ENCODE assay signal across 1 cellular context in genomic region chr11:64306876-64307622, GRCh38.
A peak's percentile ranks its signal among the peaks of the same experiment; 100 is the strongest.
TF ChIP-seq lines count a peak whose summit lies in the region.

No MANE protein-coding gene starts in this region.

TF ChIP-seq in HepG2, 621 proteins besides CTCF, POLR2A, EP300 and RAD21 (continued from another document and continues in another):
- TF ChIP-seq ZBTB10 (CRISPR knock-in tag; IDR thresholded peaks at IDR 0.05; ENCODE audit: borderline replicate concordance) (peak; percentile 34; the same call in 1 of the 2 replicates), BRD4 (CRISPR knock-in tag; IDR thresholded peaks at IDR 0.05) (peak; percentile 38; the same call in 1 of the 2 replicates), RFX1 (IDR thresholded peaks at IDR 0.05) (peak; percentile 79), MATR3 (CRISPR knock-in tag; IDR thresholded peaks at IDR 0.05) (no peak), ATF4 (CRISPR knock-in tag; IDR thresholded peaks at IDR 0.05) (no peak), ZNF205 (CRISPR knock-in tag; IDR thresholded peaks at IDR 0.05) (0 out of 2 replicates have a peak, but pooled peaks have one; percentile 21), RARG (CRISPR knock-in tag; IDR thresholded peaks at IDR 0.05; ENCODE audit: low read depth) (no peak), TCF7 (IDR thresholded peaks at IDR 0.05; ENCODE audit: low read depth) (no peak), ZBTB2 (CRISPR knock-in tag; IDR thresholded peaks at IDR 0.05; ENCODE audit: low read depth) (no peak), SIN3A (IDR thresholded peaks at IDR 0.05; ENCODE audit: borderline replicate concordance, low read depth, low read length) (peak; percentile 40; the same call in 1 of the 2 replicates), ZNF788 (CRISPR knock-in tag; IDR thresholded peaks at IDR 0.05; ENCODE audit: borderline replicate concordance) (peak; percentile 36; the same call in 1 of the 2 replicates), MED1 (CRISPR knock-in tag; IDR thresholded peaks at IDR 0.05) (peak; percentile 62), SOX5 (CRISPR knock-in tag; IDR thresholded peaks at IDR 0.05; ENCODE audit: borderline replicate concordance) (peak; percentile 31; the same call in 1 of the 2 replicates), THYN1 (CRISPR knock-in tag; IDR thresholded peaks at IDR 0.05; ENCODE audit: borderline replicate concordance, low read depth) (no peak), ZNF441 (CRISPR knock-in tag; IDR thresholded peaks at IDR 0.05; ENCODE audit: borderline replicate concordance) (0 out of 2 replicates have a peak, but pooled peaks have one; percentile 40), FOXK1 (CRISPR knock-in tag; IDR thresholded peaks at IDR 0.05; ENCODE audit: borderline replicate concordance, low read depth) (no peak), AKNA (CRISPR knock-in tag; IDR thresholded peaks at IDR 0.05; ENCODE audit: borderline replicate concordance) (no peak), CBFB (CRISPR knock-in tag; IDR thresholded peaks at IDR 0.05) (no peak), THAP11 (CRISPR knock-in tag; IDR thresholded peaks at IDR 0.05) (peak; percentile 24; the same call in 1 of the 2 replicates), SP4 (CRISPR knock-in tag; IDR thresholded peaks at IDR 0.05) (0 out of 2 replicates have a peak, but pooled peaks have one; percentile 29), DNMT1 (CRISPR knock-in tag; IDR thresholded peaks at IDR 0.05) (no peak), SKIL (CRISPR knock-in tag; IDR thresholded peaks at IDR 0.05; ENCODE audit: borderline replicate concordance) (no peak), HNF4G (IDR thresholded peaks at IDR 0.05; ENCODE audit: borderline replicate concordance, low read depth, low read length) (peak; percentile 68; the same call in 1 of the 2 replicates), HNF4G (CRISPR knock-in tag; IDR thresholded peaks at IDR 0.05; ENCODE audit: borderline replicate concordance, low read depth) (no peak; the same call in 1 of the 2 replicates), MEIS1 (CRISPR knock-in tag; IDR thresholded peaks at IDR 0.05; ENCODE audit: borderline replicate concordance) (peak; percentile 33; the same call in 1 of the 2 replicates), SAFB2 (CRISPR knock-in tag; IDR thresholded peaks at IDR 0.05; ENCODE audit: borderline replicate concordance, low read depth) (no peak), ZNF264 (CRISPR knock-in tag; IDR thresholded peaks at IDR 0.05) (peak; percentile 51; the same call in 1 of the 2 replicates), TARDBP (CRISPR knock-in tag; IDR thresholded peaks at IDR 0.05) (no peak), ZNF556 (CRISPR knock-in tag; IDR thresholded peaks at IDR 0.05; ENCODE audit: borderline replicate concordance) (peak; percentile 70), CEBPB (IDR thresholded peaks at IDR 0.05; ENCODE audit: borderline replicate concordance, low read depth, low read length) (peak; percentile 91), PBX2 (CRISPR knock-in tag; IDR thresholded peaks at IDR 0.05) (no peak), MTF1 (CRISPR knock-in tag; IDR thresholded peaks at IDR 0.05) (no peak), ETS1 (CRISPR knock-in tag; IDR thresholded peaks at IDR 0.05) (no peak), HDAC1 (CRISPR knock-in tag; IDR thresholded peaks at IDR 0.05) (0 out of 2 replicates have a peak, but pooled peaks have one; percentile 40), ZNF280B (CRISPR knock-in tag; IDR thresholded peaks at IDR 0.05; ENCODE audit: borderline replicate concordance) (peak; percentile 50; the same call in 1 of the 2 replicates), TP53 (CRISPR knock-in tag; conservative IDR thresholded peaks at IDR 0.05) (no peak), ZNF574 (CRISPR knock-in tag; IDR thresholded peaks at IDR 0.05) (peak; percentile 38; the same call in 1 of the 2 replicates)
